ENCODE assay signal across 31 cellular contexts in the genomic region with DNA sequence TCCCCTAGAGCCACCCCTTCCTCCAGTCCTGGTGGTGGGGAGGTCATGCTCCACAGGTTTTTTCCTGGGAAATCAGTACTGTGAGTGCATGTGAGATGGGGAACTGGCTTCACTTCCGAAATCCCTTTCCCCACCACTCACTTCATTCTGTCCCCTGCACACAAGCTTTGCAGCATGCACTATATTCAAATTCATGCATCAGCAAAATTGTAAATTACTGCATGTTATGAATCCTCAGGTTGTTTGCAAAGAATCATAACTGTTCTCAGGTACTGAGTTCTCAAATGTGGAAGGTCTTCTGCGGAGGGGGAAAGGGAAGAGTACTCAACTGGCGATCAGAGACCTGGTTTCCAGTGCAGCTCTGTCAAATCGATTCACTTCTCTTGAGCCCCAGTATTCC. TPM values are rescaled to one million over a fixed set of nuclear protein-coding genes. Genes with fewer than 3 reads are reported as not detected.
"Had no signal": no experiment of that assay in that cellular context is flagged by ENCODE, and none has a peak within 500 bp of the region (broad histone marks: within the 10 kb centered on the region; RNA-seq: fewer than 3 reads in every experiment).

No MANE protein-coding gene starts in this region.

- FAIRE-seq: endothelial cell of umbilical vein, kidney had no signal

- DNase-seq: activated CD4-positive, alpha-beta memory T cell treated with anti-CD3 and anti-CD28 coated beads for 36 hours; activated CD4-positive, alpha-beta T cell treated with anti-CD3 and anti-CD28 coated beads, Interleukin-2, amount 10 ng/mL, durations not matched to agents 24 days and 14 days; activated CD4-positive, CD25-positive, alpha-beta regulatory T cell treated with anti-CD3 and anti-CD28 coated beads, Interleukin-2, amount 50 U/mL, for 72 hours; activated CD8-positive, alpha-beta memory T cell treated with anti-CD3 and anti-CD28 coated beads, Interleukin-2, amount 50 U/mL, for 4 hours; activated effector memory CD4-positive, alpha-beta T cell treated with anti-CD3 and anti-CD28 coated beads, Interleukin-2, amount 50 U/mL, for 16 hours; activated naive CD4-positive, alpha-beta T cell treated with anti-CD3 and anti-CD28 coated beads for 36 hours; activated naive CD8-positive, alpha-beta T cell treated with anti-CD3 and anti-CD28 coated beads for 36 hours; activated T-cell treated with anti-CD3 and anti-CD28 coated beads, Interleukin-2, amount 50 U/mL, for 1 hour; aorta; cortex of kidney; foreskin fibroblast; hypothalamus; immature natural killer cell; natural killer cell; stimulated activated CD4-positive, alpha-beta T cell treated with anti-CD3 and anti-CD28 coated beads, Interleukin-12 subunit alpha, Interleukin-12 subunit beta, amount 100 ng/mL, for 4 hours; stimulated activated CD4-positive, alpha-beta T cell treated with anti-CD3 and anti-CD28 coated beads, Interleukin-4, amount 100 ng/mL, for 1 hour; stimulated activated naive CD8-positive, alpha-beta T cell treated with anti-CD3 and anti-CD28 coated beads, Interleukin-15, amount 100 ng/mL, for 72 hours; thyroid gland; upper lobe of left lung had no signal

- H3K27ac Mint-ChIP-seq: activated CD4-positive, alpha-beta memory T cell treated with anti-CD3 and anti-CD28 coated beads for 36 hours; activated CD4-positive, alpha-beta T cell treated with anti-CD3 and anti-CD28 coated beads, Interleukin-2, amount 10 ng/mL, durations not matched to agents 24 days and 14 days; activated naive CD4-positive, alpha-beta T cell treated with anti-CD3 and anti-CD28 coated beads for 36 hours; activated naive CD8-positive, alpha-beta T cell treated with anti-CD3 and anti-CD28 coated beads for 36 hours; activated T-helper 1 cell treated with anti-CD3 and anti-CD28 coated beads, Interleukin-12 subunit alpha, Interleukin-12 subunit beta, Interleukin-2, Interleukin-4 antibody, amounts not matched to agents 30 ng/mL and 10 ng/mL and 1 ng/mL, durations not matched to agents 14 hours and 24 hours and 36 hours; immature natural killer cell; natural killer cell had no signal

- H3K36me3 Mint-ChIP-seq: natural killer cell had no signal

- H3K27ac ChIP-seq: adrenal gland, heart left ventricle, skin epidermis, thyroid gland, upper lobe of left lung, vagina had no signal

- H3K4me1 Mint-ChIP-seq: activated CD4-positive, alpha-beta T cell treated with anti-CD3 and anti-CD28 coated beads, Interleukin-2, amount 10 ng/mL, durations not matched to agents 24 days and 14 days; immature natural killer cell; natural killer cell; stimulated activated naive CD8-positive, alpha-beta T cell treated with anti-CD3 and anti-CD28 coated beads, Interleukin-15, amount 100 ng/mL, for 72 hours had no signal

- H3K27me3 ChIP-seq: adrenal gland, heart left ventricle, thyroid gland, upper lobe of left lung, vagina had no signal

- ATAC-seq: heart left ventricle, natural killer cell, sciatic nerve had no signal

- H3K27me3 Mint-ChIP-seq: activated CD4-positive, alpha-beta memory T cell treated with anti-CD3 and anti-CD28 coated beads for 36 hours; activated CD4-positive, alpha-beta T cell treated with anti-CD3 and anti-CD28 coated beads, Interleukin-2, amount 10 ng/mL, durations not matched to agents 24 days and 14 days; activated naive CD8-positive, alpha-beta T cell treated with anti-CD3 and anti-CD28 coated beads for 36 hours; brain; stimulated activated naive CD8-positive, alpha-beta T cell treated with anti-CD3 and anti-CD28 coated beads, Interleukin-15, amount 100 ng/mL, for 72 hours had no signal

- H3K9me3 Mint-ChIP-seq: activated CD4-positive, alpha-beta memory T cell treated with anti-CD3 and anti-CD28 coated beads for 36 hours; activated CD4-positive, alpha-beta T cell treated with anti-CD3 and anti-CD28 coated beads, Interleukin-2, amount 10 ng/mL, durations not matched to agents 24 days and 14 days; activated naive CD4-positive, alpha-beta T cell treated with anti-CD3 and anti-CD28 coated beads for 36 hours; activated naive CD8-positive, alpha-beta T cell treated with anti-CD3 and anti-CD28 coated beads for 36 hours; activated T-helper 1 cell treated with anti-CD3 and anti-CD28 coated beads, Interleukin-12 subunit alpha, Interleukin-12 subunit beta, Interleukin-2, Interleukin-4 antibody, amounts not matched to agents 30 ng/mL and 10 ng/mL and 1 ng/mL, durations not matched to agents 14 hours and 24 hours and 36 hours; brain; immature natural killer cell; natural killer cell; stimulated activated naive CD8-positive, alpha-beta T cell treated with anti-CD3 and anti-CD28 coated beads, Interleukin-15, amount 100 ng/mL, for 72 hours had no signal

- H3K4me3 ChIP-seq: adrenal gland, heart left ventricle, skin epidermis, thyroid gland, upper lobe of left lung, vagina had no signal

- H3K9me3 ChIP-seq: adrenal gland, heart left ventricle, thyroid gland, upper lobe of left lung, vagina had no signal

- H3K36me3 ChIP-seq: adrenal gland, thyroid gland, vagina had no signal

- H3K4me1 ChIP-seq: adrenal gland, vagina had no signal

- H3K4me3 Mint-ChIP-seq: activated CD4-positive, alpha-beta memory T cell treated with anti-CD3 and anti-CD28 coated beads for 36 hours; activated CD4-positive, alpha-beta T cell treated with anti-CD3 and anti-CD28 coated beads, Interleukin-2, amount 10 ng/mL, durations not matched to agents 24 days and 14 days; activated naive CD4-positive, alpha-beta T cell treated with anti-CD3 and anti-CD28 coated beads for 36 hours; activated naive CD8-positive, alpha-beta T cell treated with anti-CD3 and anti-CD28 coated beads for 36 hours; activated T-helper 1 cell treated with anti-CD3 and anti-CD28 coated beads, Interleukin-12 subunit alpha, Interleukin-12 subunit beta, Interleukin-2, Interleukin-4 antibody, amounts not matched to agents 30 ng/mL and 10 ng/mL and 1 ng/mL, durations not matched to agents 14 hours and 24 hours and 36 hours; brain; immature natural killer cell; natural killer cell; stimulated activated naive CD8-positive, alpha-beta T cell treated with anti-CD3 and anti-CD28 coated beads, Interleukin-15, amount 100 ng/mL, for 72 hours had no signal

RNA-seq across cellular contexts. Expression of gene LHX4, which starts 42.3 kb away (rescaled TPM):
- total RNA-seq: activated CD4-positive, alpha-beta memory T cell treated with anti-CD3 and anti-CD28 coated beads for 36 hours; activated CD4-positive, alpha-beta T cell treated with anti-CD3 and anti-CD28 coated beads, Interleukin-2, amount 10 ng/mL, durations not matched to agents 24 days and 14 days; activated CD8-positive, alpha-beta memory T cell treated with anti-CD3 and anti-CD28 coated beads for 36 hours; activated naive CD4-positive, alpha-beta T cell treated with anti-CD3 and anti-CD28 coated beads for 36 hours; activated naive CD8-positive, alpha-beta T cell treated with anti-CD3 and anti-CD28 coated beads for 36 hours; activated T-helper 1 cell treated with anti-CD3 and anti-CD28 coated beads, Interleukin-12 subunit alpha, Interleukin-12 subunit beta, Interleukin-2, Interleukin-4 antibody, amounts not matched to agents 30 ng/mL and 10 ng/mL and 1 ng/mL, durations not matched to agents 14 hours and 24 hours and 36 hours; adrenal gland; aorta; endothelial cell of umbilical vein; heart left ventricle; kidney; posterior vena cava; sciatic nerve; T-helper 1 cell treated with Interleukin-12 subunit alpha and Interleukin-12 subunit beta and Interleukin-4 antibody, amounts not matched to agents 30 ng/mL and 1 ng/mL, for 36 hours; thyroid gland had no signal
- polyA plus RNA-seq: adrenal gland, endothelial cell of umbilical vein, heart left ventricle had no signal
